8 cellular contexts compared by ENCODE assay signal in the genomic region with DNA sequence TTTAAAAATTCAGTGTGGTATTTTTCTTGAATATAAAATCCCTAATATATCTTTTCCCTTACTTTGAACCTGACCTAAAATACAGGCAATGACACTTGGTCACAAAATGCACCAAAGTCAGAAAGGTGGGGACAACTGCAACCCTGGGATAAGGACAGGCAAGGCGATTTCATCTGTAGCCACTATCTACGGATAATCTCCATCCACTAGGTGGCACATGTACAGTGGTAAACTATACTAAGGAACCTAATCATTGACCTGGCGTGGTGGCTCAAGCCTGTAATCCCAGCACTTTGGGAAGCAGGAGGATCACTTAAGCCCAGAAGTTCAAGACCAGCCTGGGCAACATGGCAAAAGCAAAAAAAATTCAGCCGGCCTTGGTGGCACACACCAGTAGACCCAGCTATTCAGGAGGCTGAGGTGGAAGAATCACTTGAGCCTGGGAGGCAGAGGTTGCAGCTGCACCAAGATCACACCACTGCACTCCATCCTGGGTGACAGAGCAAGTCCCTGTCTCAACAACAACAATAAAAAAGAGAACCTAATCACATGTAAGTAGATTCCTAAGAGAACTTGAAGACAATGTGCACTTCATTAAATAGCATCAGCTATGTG.
DNase-seq lines count a peak whose midpoint lies in the region; ATAC-seq, FAIRE-seq and TF ChIP-seq lines count a peak whose summit lies in the region.

No MANE protein-coding gene starts in this region.

- H3K4me1 ChIP-seq in BLaER1 (peaks cover 48% of the 10 kb centered on the region), testis (peaks cover 8% of the 10 kb centered on the region)

- peak overlapping the region; percentile 56; the same call in 1 of the 2 replicates for H3K4me2 ChIP-seq in BLaER1

- H3K36me3 ChIP-seq in BLaER1 (peaks cover 11% of the 10 kb centered on the region; the same call in 1 of the 2 replicates), testis (ENCODE audit: low read depth, missing control alignments) (no peaks in the 10 kb centered on the region)

- peak; percentile 90 for FAIRE-seq in GM12892 (lab: Jason Lieb, UNC)

- WGBS in testis, 2 donors: 53 to 66% methylated on average over 4 of the region's 4 CpGs

- intact Hi-C loops in testis (cut with DNase I; ENCODE audit: low total_unique reads): no loop called here

- peak; percentile 71 for ATAC-seq in HG03045 (IDR thresholded peaks at IDR 0.05; ENCODE audit: unreplicated experiment)

- 0 out of 2 replicates have a peak overlapping the region, but pooled peaks have one; percentile 21 for H3K9ac ChIP-seq in BLaER1

- in situ Hi-C loops in astrocyte of the spinal cord (cut with HindIII; ENCODE audit: low sequenced_read_pairs): no loop called here

- DNase-seq in GM12892 (ENCODE audit: insufficient read length) (no peak), NCI-H748 (lab: John Stamatoyannopoulos, UW; ENCODE audit: unreplicated experiment) (peak; percentile 53), astrocyte of the spinal cord (ENCODE audit: low read depth, low spot score) (peak; percentile 57), islet precursor cell (peak; percentile 64), testis (no peak), NCI-H187 treated with DMSO at 0.1 percent for 48 hours (lab: John Stamatoyannopoulos, UW) (no peak)

- H3K27me3 ChIP-seq in BLaER1 (no peaks in the 10 kb centered on the region), testis (no peaks in the 10 kb centered on the region)

- H3K4me3 ChIP-seq in BLaER1: no peak overlapping the region
- no peak overlapping the region for H3K4me3 ChIP-seq in astrocyte of the spinal cord (ENCODE audit: low read depth, low read length)
- no peak overlapping the region for H3K4me3 ChIP-seq in testis

- H4K20me1 ChIP-seq in BLaER1: peaks cover 97% of the 10 kb centered on the region

- H3K9me3 ChIP-seq in BLaER1 (no peaks in the 10 kb centered on the region), testis (no peaks in the 10 kb centered on the region)

- H3K27ac ChIP-seq in BLaER1: no peak overlapping the region
- H3K27ac ChIP-seq in testis: no peak overlapping the region

- TF ChIP-seq CTCF in astrocyte of the spinal cord (IDR thresholded peaks at IDR 0.05; ENCODE audit: low read depth, low read length) (peak; percentile 61), testis (IDR thresholded peaks at IDR 0.05) (peak in 2 of 3 experiments; percentile 10 to 16)

- no peak for TF ChIP-seq POLR2A in GM12892 (IDR thresholded peaks at IDR 0.05; ENCODE audit: low read depth, low read length)
- no peak for TF ChIP-seq POLR2A in testis (IDR thresholded peaks at IDR 0.05)

Comparison
In these comparisons a context has a peak if more than half of its experiments do, and no peak if none do; other contexts are left out.
1. DNase-seq: peak in NCI-H748 (single experiment), astrocyte of the spinal cord (single experiment) and islet precursor cell (single experiment); none in GM12892 (single experiment), testis (single experiment) and NCI-H187 treated with DMSO at 0.1 percent for 48 hours (single experiment).